ENCODE assay signal across 27 cellular contexts in the genomic region with DNA sequence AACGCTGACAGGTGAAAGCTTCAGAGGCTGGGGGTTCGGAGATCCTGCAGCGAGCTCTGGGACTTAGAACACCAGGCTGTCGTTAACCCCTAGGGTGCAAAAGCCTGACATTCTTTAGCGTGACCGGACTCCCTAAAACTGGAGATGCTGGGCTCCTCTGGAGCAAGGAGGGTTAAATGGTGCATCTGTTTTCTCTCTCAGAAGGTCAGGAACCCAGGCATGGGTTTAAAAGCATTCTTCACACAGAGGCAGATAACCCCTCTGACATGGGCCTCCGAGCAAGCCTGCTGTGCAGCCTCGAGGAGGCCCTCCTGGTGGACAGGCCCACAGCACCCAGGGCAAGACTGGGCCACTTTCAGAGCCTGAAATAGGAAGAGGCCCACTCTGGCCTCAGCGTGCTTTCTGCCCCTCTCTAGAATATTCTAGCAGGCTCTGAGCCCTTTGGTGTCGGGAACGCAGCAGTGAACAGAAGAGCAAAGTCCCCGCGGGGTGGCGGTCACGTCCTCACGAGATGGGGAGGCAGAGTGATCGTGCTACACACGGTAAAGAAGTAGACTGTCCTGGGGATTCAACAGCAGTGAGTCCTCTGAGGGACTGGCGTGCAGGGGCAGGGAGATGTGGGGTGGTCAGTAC.
"Had no signal": no experiment of that assay in that cellular context is flagged by ENCODE, and none has a peak within 500 bp of the region (broad histone marks: within the 10 kb centered on the region; RNA-seq: fewer than 3 reads in every experiment).

No MANE protein-coding gene starts in this region.

- H3K36me3 ChIP-seq: left ventricle myocardium inferior, sigmoid colon, transverse colon, WERI-Rb-1 had no signal

- H3K27ac Mint-ChIP-seq: activated CD8-positive, alpha-beta T cell treated with anti-CD3 and anti-CD28 coated beads, Interleukin-2, amount 10 ng/mL, durations not matched to agents 7 days and 5 days; activated naive CD4-positive, alpha-beta T cell treated with anti-CD3 and anti-CD28 coated beads, Interleukin-2, amount 50 U/mL, for 72 hours; immature natural killer cell; natural killer cell treated with Interleukin-12 subunit alpha and Interleukin-12 subunit beta and Interleukin-15 and Interleukin-18, amount 100 ng/mL, for 72 hours; stimulated activated naive B cell treated with anti-CD40 and anti-IgM and Interleukin-4, amounts not matched to agents 10 μg/mL and 1 μg/mL and 100 μg/mL, for 72 hours; T-cell; T-helper 2 cell treated with Interferon-gamma antibody and Interleukin-4, amounts not matched to agents 5 μg/mL and 100 μg/mL, for 36 hours had no signal

- H3K9me3 Mint-ChIP-seq: activated naive CD4-positive, alpha-beta T cell treated with anti-CD3 and anti-CD28 coated beads, Interleukin-2, amount 50 U/mL, for 72 hours; dendritic cell treated with granulocyte-macrophage colony-stimulating factor and Interleukin-4, amounts not matched to agents 40 ng/mL and 50 ng/mL, for 4 days; immature natural killer cell; natural killer cell treated with Interleukin-12 subunit alpha and Interleukin-12 subunit beta and Interleukin-15 and Interleukin-18, amount 100 ng/mL, for 72 hours; stimulated activated naive B cell treated with anti-CD40 and anti-IgM and Interleukin-4, amounts not matched to agents 10 μg/mL and 1 μg/mL and 100 μg/mL, for 72 hours; T-cell; T-helper 2 cell treated with Interferon-gamma antibody and Interleukin-4, amounts not matched to agents 5 μg/mL and 100 μg/mL, for 36 hours had no signal

- H3K4me1 Mint-ChIP-seq: immature natural killer cell, T-cell had no signal

- H3K4me2 ChIP-seq: hepatocyte had no signal

- H3K4me3 ChIP-seq: hepatocyte, left ventricle myocardium inferior, sigmoid colon, transverse colon had no signal

- H3K36me3 Mint-ChIP-seq: activated naive CD4-positive, alpha-beta T cell treated with anti-CD3 and anti-CD28 coated beads, Interleukin-2, amount 50 U/mL, for 72 hours; brain; immature natural killer cell; natural killer cell treated with Interleukin-12 subunit alpha and Interleukin-12 subunit beta and Interleukin-15 and Interleukin-18, amount 100 ng/mL, for 72 hours; stimulated activated naive B cell treated with anti-CD40 and anti-IgM and Interleukin-4, amounts not matched to agents 10 μg/mL and 1 μg/mL and 100 μg/mL, for 72 hours; T-cell had no signal

- H3K79me2 ChIP-seq: hepatocyte had no signal

- H3K27ac ChIP-seq: hepatocyte, left ventricle myocardium inferior, sigmoid colon, transverse colon, WERI-Rb-1 had no signal

- ATAC-seq: activated CD8-positive, alpha-beta T cell treated with anti-CD3 and anti-CD28 coated beads, Interleukin-2, amount 10 ng/mL, durations not matched to agents 7 days and 5 days; activated naive CD4-positive, alpha-beta T cell treated with anti-CD3 and anti-CD28 coated beads, Interleukin-2, amount 50 U/mL, for 72 hours; esophagus mucosa; natural killer cell treated with Interleukin-12 subunit alpha and Interleukin-12 subunit beta and Interleukin-15 and Interleukin-18, amount 100 ng/mL, for 72 hours; stimulated activated naive B cell treated with anti-CD40 and anti-IgM and Interleukin-4, amounts not matched to agents 10 μg/mL and 1 μg/mL and 100 μg/mL, for 72 hours; T-cell had no signal

- DNase-seq: activated CD4-positive, alpha-beta T cell treated with anti-CD3 and anti-CD28 coated beads for 1 hour; activated CD4-positive, alpha-beta T cell treated with anti-CD3 and anti-CD28 coated beads, Interleukin-2, amount 50 U/mL, for 1 hour; activated CD8-positive, alpha-beta T cell treated with anti-CD3 and anti-CD28 coated beads, Interleukin-2, amount 10 ng/mL, durations not matched to agents 7 days and 5 days; activated gamma-delta T cell treated with Interleukin-2 at 50 U/mL for 16 hours; activated T-cell treated with anti-CD3 and anti-CD28 coated beads, Interleukin-2, amount 50 U/mL, for 48 hours; caudate nucleus; effector CD8-positive, alpha-beta T cell; glutamatergic neuron; immature natural killer cell; left ventricle myocardium inferior; mammary epithelial cell; midbrain; nucleus accumbens; sigmoid colon; stimulated activated CD4-positive, alpha-beta T cell treated with anti-CD3 and anti-CD28 coated beads, Interleukin-2, amount 100 ng/mL, for 48 hours; stimulated activated CD8-positive, alpha-beta memory T cell treated with anti-CD3 and anti-CD28 coated beads, Interleukin-4, amount 100 ng/mL, for 48 hours; stimulated activated naive B cell treated with anti-CD40 and anti-IgM and Interleukin-4, amounts not matched to agents 10 μg/mL and 1 μg/mL and 100 μg/mL, for 72 hours; T-cell; transverse colon; WERI-Rb-1 had no signal

- H3K27me3 ChIP-seq: hepatocyte, sigmoid colon, transverse colon had no signal

- H3K4me3 Mint-ChIP-seq: activated CD8-positive, alpha-beta T cell treated with anti-CD3 and anti-CD28 coated beads, Interleukin-2, amount 10 ng/mL, durations not matched to agents 7 days and 5 days; brain; dendritic cell treated with granulocyte-macrophage colony-stimulating factor and Interleukin-4, amounts not matched to agents 40 ng/mL and 50 ng/mL, for 4 days; immature natural killer cell; natural killer cell treated with Interleukin-12 subunit alpha and Interleukin-12 subunit beta and Interleukin-15 and Interleukin-18, amount 100 ng/mL, for 72 hours; stimulated activated naive B cell treated with anti-CD40 and anti-IgM and Interleukin-4, amounts not matched to agents 10 μg/mL and 1 μg/mL and 100 μg/mL, for 72 hours; T-cell; T-helper 2 cell treated with Interferon-gamma antibody and Interleukin-4, amounts not matched to agents 5 μg/mL and 100 μg/mL, for 36 hours had no signal

- H3K9me3 ChIP-seq: left ventricle myocardium inferior, sigmoid colon, transverse colon had no signal

- H2AFZ ChIP-seq: hepatocyte had no signal
